14 cellular contexts compared by ENCODE assay signal in the genomic region with DNA sequence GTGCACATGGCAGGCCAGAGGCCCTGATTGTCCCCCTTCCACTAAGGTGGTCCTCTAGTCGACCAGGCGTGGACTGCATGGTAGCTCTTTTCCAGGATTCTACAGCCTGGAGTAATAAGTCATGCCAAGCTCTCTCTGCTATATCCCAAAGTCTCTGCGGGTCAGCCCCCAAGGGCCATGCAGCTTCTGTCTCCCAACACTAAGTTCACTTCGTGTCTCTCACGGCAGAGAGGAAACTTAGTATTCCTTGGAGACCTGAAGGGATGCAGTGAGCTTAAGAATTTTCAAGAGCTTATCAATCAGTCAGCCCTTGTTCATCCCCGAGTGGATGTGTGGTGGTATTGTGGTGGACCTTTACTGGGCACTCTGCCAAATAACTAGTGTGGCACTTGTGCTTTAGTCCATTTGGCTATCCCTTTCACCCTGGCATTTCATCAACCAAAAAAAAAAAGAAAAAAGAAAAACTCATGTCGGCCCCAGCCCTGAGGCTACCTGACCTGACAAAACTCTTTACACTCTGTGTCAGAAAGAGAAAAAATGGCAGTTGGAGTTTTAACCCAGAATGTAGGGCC. TPM values are rescaled to one million over a fixed set of nuclear protein-coding genes. Genes with fewer than 3 reads are reported as not detected.
"Had no signal": no experiment of that assay in that cellular context is flagged by ENCODE, and none has a peak within 500 bp of the region (broad histone marks: within the 10 kb centered on the region; RNA-seq: fewer than 3 reads in every experiment).

No MANE protein-coding gene starts in this region.

RNA-seq across cellular contexts. Expression of a gene that starts 57.2 kb away (rescaled TPM):
- total RNA-seq: dorsolateral prefrontal cortex, esophagus muscularis mucosa, fibroblast of villous mesenchyme, gastrocnemius medialis, left ventricle myocardium superior, lung, neural crest cell, ovary, posterior vena cava, right cardiac atrium, thoracic aorta, urinary bladder had no signal
- polyA plus RNA-seq: immature natural killer cell, keratinocyte, ovary, right cardiac atrium, urinary bladder had no signal
